26 cellular contexts compared by ENCODE assay signal in the genomic region with DNA sequence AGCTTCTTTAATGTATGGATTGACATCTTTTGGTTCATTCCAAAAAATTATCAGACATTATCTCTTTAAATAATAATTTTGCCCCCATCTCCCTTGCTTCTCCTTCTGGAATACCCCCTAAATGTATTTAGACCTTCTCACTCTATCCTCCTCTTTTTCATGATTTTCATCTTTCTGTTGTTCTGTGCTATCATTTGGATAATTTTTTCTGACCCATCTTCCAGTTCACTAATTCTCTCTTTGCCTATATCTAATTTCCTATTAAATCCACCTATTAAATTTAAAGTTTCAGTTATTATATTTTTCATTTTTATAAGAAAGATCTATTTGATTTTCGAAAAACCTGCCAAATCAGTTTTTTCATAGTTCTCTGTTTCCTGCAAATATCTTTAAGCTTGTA.
"Had no signal": no experiment of that assay in that cellular context is flagged by ENCODE, and none has a peak within 500 bp of the region (broad histone marks: within the 10 kb centered on the region; RNA-seq: fewer than 3 reads in every experiment).

No MANE protein-coding gene starts in this region.

- H3K27me3 ChIP-seq: gastroesophageal sphincter, hepatocyte, suprapubic skin, tibial artery, upper lobe of right lung had no signal

- H3K4me1 ChIP-seq: gastroesophageal sphincter, parathyroid adenoma, psoas muscle, suprapubic skin, tibial artery, upper lobe of right lung had no signal

- H3K9ac ChIP-seq: parathyroid adenoma had no signal

- H3K27ac ChIP-seq: gastroesophageal sphincter, hepatocyte, parathyroid adenoma, psoas muscle, suprapubic skin, tibial artery, upper lobe of right lung had no signal

- ATAC-seq: activated CD4-positive, alpha-beta T cell treated with anti-CD3 and anti-CD28 coated beads for 36 hours; activated CD8-positive, alpha-beta memory T cell treated with anti-CD3 and anti-CD28 coated beads, Interleukin-2, amount 10 ng/mL, durations not matched to agents 7 days and 5 days; activated CD8-positive, alpha-beta T cell treated with anti-CD3 and anti-CD28 coated beads, Interleukin-2, amount 10 ng/mL, durations not matched to agents 7 days and 5 days; activated naive CD4-positive, alpha-beta T cell treated with anti-CD3 and anti-CD28 coated beads, Interleukin-2, amount 50 U/mL, for 72 hours; gastroesophageal sphincter; left cardiac atrium; left ventricle myocardium superior; psoas muscle; stimulated activated naive B cell treated with anti-CD40 and anti-IgM and Interleukin-4, amounts not matched to agents 10 μg/mL and 1 μg/mL and 100 μg/mL, for 72 hours; upper lobe of right lung had no signal

- DNase-seq: activated B cell treated with CpG ODN at 0.5 μM for 24 hours; activated CD4-positive, alpha-beta T cell treated with anti-CD3 and anti-CD28 coated beads for 36 hours; activated CD8-positive, alpha-beta memory T cell treated with anti-CD3 and anti-CD28 coated beads, Interleukin-2, amount 10 ng/mL, durations not matched to agents 7 days and 5 days; activated CD8-positive, alpha-beta T cell treated with anti-CD3 and anti-CD28 coated beads, Interleukin-2, amount 10 ng/mL, durations not matched to agents 7 days and 5 days; activated naive CD4-positive, alpha-beta T cell; activated T-cell treated with anti-CD3 and anti-CD28 coated beads, Interleukin-2, amount 50 U/mL, for 48 hours; anterior cingulate cortex; dermis blood vessel endothelial cell; effector CD4-positive, alpha-beta T cell; erythroblast; left cardiac atrium; left ventricle myocardium superior; naive B cell; occipital lobe; psoas muscle; stimulated activated CD4-positive, alpha-beta T cell treated with anti-CD3 and anti-CD28 coated beads, Interleukin-2, amount 100 ng/mL, for 24 hours; stimulated activated naive B cell treated with anti-CD40 and anti-IgM and Interleukin-4, amounts not matched to agents 10 μg/mL and 1 μg/mL and 100 μg/mL, for 72 hours; T-helper 9 cell; tibial artery; upper lobe of right lung had no signal

- H3K4me3 ChIP-seq: gastroesophageal sphincter, hepatocyte, psoas muscle, smooth muscle cell, suprapubic skin, tibial artery, upper lobe of right lung had no signal

- H2AFZ ChIP-seq: hepatocyte, parathyroid adenoma had no signal

- H3K79me2 ChIP-seq: hepatocyte, parathyroid adenoma had no signal

- H3K4me2 ChIP-seq: hepatocyte, smooth muscle cell had no signal

- H3K36me3 ChIP-seq: gastroesophageal sphincter, suprapubic skin, tibial artery, upper lobe of right lung had no signal
